13 cellular contexts compared by ENCODE assay signal in genomic region chr18:36769172-36769571, GRCh38.
"Had no signal": no experiment of that assay in that cellular context is flagged by ENCODE, and none has a peak within 500 bp of the region (broad histone marks: within the 10 kb centered on the region; RNA-seq: fewer than 3 reads in every experiment).

No MANE protein-coding gene starts in this region.

- H3K4me3 ChIP-seq: ascending aorta, coronary artery, left ventricle myocardium inferior, ovary, sigmoid colon, transverse colon had no signal

- DNase-seq: central memory CD4-positive, alpha-beta T cell; effector memory CD4-positive, alpha-beta T cell; islet precursor cell; left ventricle myocardium inferior; ovary; sigmoid colon; stimulated activated naive CD4-positive, alpha-beta T cell; T-helper 9 cell; transverse colon had no signal

- H3K9me3 ChIP-seq: left ventricle myocardium inferior, ovary, sigmoid colon, transverse colon had no signal

- H3K4me1 ChIP-seq: sigmoid colon, transverse colon had no signal

- H3K36me3 ChIP-seq: ascending aorta, ovary, transverse colon had no signal

- ATAC-seq: activated CD4-positive, alpha-beta T cell treated with anti-CD3 and anti-CD28 coated beads for 36 hours had no signal

- H3K27me3 ChIP-seq: ascending aorta, ovary, sigmoid colon, transverse colon had no signal

- H3K27ac ChIP-seq: ascending aorta, coronary artery, left ventricle myocardium inferior, ovary, sigmoid colon, transverse colon, VCaP had no signal
